In genomic region chr13:98565726-98566577, GRCh38 we compare ENCODE assay signal across 10 cellular contexts. TPM values are rescaled to one million over a fixed set of nuclear protein-coding genes. Genes with fewer than 3 reads are reported as not detected.
DNase-seq lines count a peak whose midpoint lies in the region; ATAC-seq lines count a peak whose summit lies in the region.
"Had no signal": no experiment of that assay in that cellular context is flagged by ENCODE, and none has a peak within 500 bp of the region (broad histone marks: within the 10 kb centered on the region; RNA-seq: fewer than 3 reads in every experiment).

No MANE protein-coding gene starts in this region.

- H3K27ac ChIP-seq in cingulate gyrus (ENCODE audit: low read depth, low read length) = peak overlapping the region; percentile 47
- H3K27ac ChIP-seq: SJSA1 had no signal

- H3K4me1 Mint-ChIP-seq in activated naive CD4-positive, alpha-beta T cell treated with anti-CD3 and anti-CD28 coated beads, Interleukin-2, amount 10 ng/mL, durations not matched to agents 7 days and 5 days = peaks cover 98% of the 10 kb centered on the region
- peaks cover 64% of the 10 kb centered on the region for H3K4me1 Mint-ChIP-seq in memory B cell

- H3K9me3 Mint-ChIP-seq in activated naive CD4-positive, alpha-beta T cell treated with anti-CD3 and anti-CD28 coated beads, Interleukin-2, amount 10 ng/mL, durations not matched to agents 7 days and 5 days = no peaks in the 10 kb centered on the region
- no peaks in the 10 kb centered on the region for H3K9me3 Mint-ChIP-seq in memory B cell

- peak overlapping the region; percentile 95 for H3K27ac Mint-ChIP-seq in activated naive CD4-positive, alpha-beta T cell treated with anti-CD3 and anti-CD28 coated beads, Interleukin-2, amount 10 ng/mL, durations not matched to agents 7 days and 5 days
- H3K27ac Mint-ChIP-seq in memory B cell = peak overlapping the region; percentile 97

- H3K36me3 Mint-ChIP-seq in activated naive CD4-positive, alpha-beta T cell treated with anti-CD3 and anti-CD28 coated beads, Interleukin-2, amount 10 ng/mL, durations not matched to agents 7 days and 5 days = peaks cover 42% of the 10 kb centered on the region
- peaks cover 2% of the 10 kb centered on the region for H3K36me3 Mint-ChIP-seq in memory B cell

- no peak for ATAC-seq in memory B cell (ENCODE audit: low read depth)
- no peak for ATAC-seq in GM21390 (IDR thresholded peaks at IDR 0.05; ENCODE audit: unreplicated experiment)

- H3K27me3 Mint-ChIP-seq in activated naive CD4-positive, alpha-beta T cell treated with anti-CD3 and anti-CD28 coated beads, Interleukin-2, amount 10 ng/mL, durations not matched to agents 7 days and 5 days = no peaks in the 10 kb centered on the region
- no peaks in the 10 kb centered on the region for H3K27me3 Mint-ChIP-seq in memory B cell

- peak; percentile 28 for DNase-seq in activated naive CD4-positive, alpha-beta T cell treated with anti-CD3 and anti-CD28 coated beads, Interleukin-2, amount 10 ng/mL, durations not matched to agents 7 days and 5 days
- no peak for DNase-seq in activated naive CD4-positive, alpha-beta T cell treated with anti-CD3 and anti-CD28 coated beads, Interleukin-2, amount 50 U/mL, for 16 hours
- DNase-seq in memory B cell (ENCODE audit: low spot score in 2 of 2) = no peak
- DNase-seq in ureter (ENCODE audit: low spot score) = peak; percentile 48
- no peak for DNase-seq in DMS153 (lab: John Stamatoyannopoulos, UW)
- DNase-seq in stimulated activated CD4-positive, alpha-beta T cell treated with anti-CD3 and anti-CD28 coated beads, Interleukin-4, amount 100 ng/mL, for 4 hours = no peak
- DNase-seq: DMS53 had no signal

- CTCF ChIA-PET in activated naive CD4-positive, alpha-beta T cell treated with anti-CD3 and anti-CD28 coated beads, Interleukin-2, amount 10 ng/mL, durations not matched to agents 7 days and 5 days (lab: Charles Lee) = interaction anchor here (1.0 kb wide), 1 partner anchor 56 kb away, joined by 3 read pairs; no protein-coding TSS in a partner anchor

- peak overlapping the region; percentile 42 for H3K4me3 Mint-ChIP-seq in activated naive CD4-positive, alpha-beta T cell treated with anti-CD3 and anti-CD28 coated beads, Interleukin-2, amount 10 ng/mL, durations not matched to agents 7 days and 5 days
- peak overlapping the region; percentile 65 for H3K4me3 Mint-ChIP-seq in memory B cell

RNA-seq across cellular contexts. Expression of gene STK24, which starts 11.0 kb away (rescaled TPM):
- 160 TPM for total RNA-seq in ureter

Comparison
In these comparisons a context has a peak if more than half of its experiments do, and no peak if none do; other contexts are left out.
1. DNase-seq: peak in activated naive CD4-positive, alpha-beta T cell treated with anti-CD3 and anti-CD28 coated beads, Interleukin-2, amount 10 ng/mL, durations not matched to agents 7 days and 5 days (single experiment) and ureter (single experiment); none in activated naive CD4-positive, alpha-beta T cell treated with anti-CD3 and anti-CD28 coated beads, Interleukin-2, amount 50 U/mL, for 16 hours (single experiment), memory B cell (0 of 2), DMS153 (single experiment) and stimulated activated CD4-positive, alpha-beta T cell treated with anti-CD3 and anti-CD28 coated beads, Interleukin-4, amount 100 ng/mL, for 4 hours (0 of 2).